In the genomic region with DNA sequence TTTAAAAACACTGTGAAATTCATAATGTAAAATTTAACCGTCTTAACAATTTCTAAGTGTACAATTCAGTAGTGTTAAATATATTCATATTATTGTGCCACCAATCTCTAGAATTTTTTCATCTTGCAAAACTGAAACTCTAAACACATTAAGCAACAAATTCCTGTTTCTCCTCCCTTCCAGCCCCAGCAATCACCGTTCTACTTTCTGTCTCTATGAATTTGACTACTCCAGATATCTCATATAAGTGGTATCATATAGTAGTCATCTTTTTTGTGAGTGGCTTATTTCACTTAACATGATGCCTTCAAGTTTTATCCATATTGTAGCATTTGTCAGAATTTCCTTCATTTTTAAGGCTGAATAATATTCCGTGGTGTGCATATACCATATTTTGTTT, we compare ENCODE assay signal across 23 cellular contexts.
"Had no signal": no experiment of that assay in that cellular context is flagged by ENCODE, and none has a peak within 500 bp of the region (broad histone marks: within the 10 kb centered on the region; RNA-seq: fewer than 3 reads in every experiment).

No MANE protein-coding gene starts in this region.

- DNase-seq: activated CD4-positive, alpha-beta T cell treated with anti-CD3 and anti-CD28 coated beads, Interleukin-2, amount 50 U/mL, for 1 hour; activated CD8-positive, alpha-beta memory T cell treated with anti-CD3 and anti-CD28 coated beads for 24 hours; activated CD8-positive, alpha-beta memory T cell treated with anti-CD3 and anti-CD28 coated beads, Interleukin-2, amount 50 U/mL, for 4 hours; activated naive CD4-positive, alpha-beta T cell; activated naive CD8-positive, alpha-beta T cell treated with anti-CD3 and anti-CD28 coated beads for 36 hours; activated T-cell treated with anti-CD3 and anti-CD28 coated beads, Interleukin-2, amount 50 U/mL, for 24 hours; cerebellar nuclear complex; cortex of kidney; head of caudate nucleus; hypothalamus; left ventricle myocardium superior; nucleus accumbens; right cardiac atrium; stimulated activated CD4-positive, alpha-beta T cell treated with anti-CD3 and anti-CD28 coated beads, Interleukin-12 subunit alpha, Interleukin-12 subunit beta, amount 100 ng/mL, for 4 hours; stimulated activated CD4-positive, alpha-beta T cell treated with anti-CD3 and anti-CD28 coated beads, Interleukin-4, amount 100 ng/mL, for 4 hours; substantia nigra; T-helper 9 cell; thyroid gland had no signal

- H3K27me3 Mint-ChIP-seq: activated naive CD8-positive, alpha-beta T cell treated with anti-CD3 and anti-CD28 coated beads for 36 hours; activated T-cell treated with anti-CD3 and anti-CD28 coated beads, Interleukin-2, amount 50 U/mL, for 24 hours; stimulated activated naive CD8-positive, alpha-beta T cell treated with anti-CD3 and anti-CD28 coated beads, Interleukin-15, Interleukin-2, amounts not matched to agents 100 ng/mL and 50 ng/mL, for 24 hours had no signal

- H3K4me3 Mint-ChIP-seq: activated naive CD8-positive, alpha-beta T cell treated with anti-CD3 and anti-CD28 coated beads for 36 hours; activated T-cell treated with anti-CD3 and anti-CD28 coated beads, Interleukin-2, amount 50 U/mL, for 24 hours; nephron; stimulated activated naive CD8-positive, alpha-beta T cell treated with anti-CD3 and anti-CD28 coated beads, Interleukin-15, Interleukin-2, amounts not matched to agents 100 ng/mL and 50 ng/mL, for 24 hours; WTC11 had no signal

- H3K4me1 Mint-ChIP-seq: activated naive CD8-positive, alpha-beta T cell treated with anti-CD3 and anti-CD28 coated beads for 36 hours; nephron had no signal

- H3K9me3 Mint-ChIP-seq: activated T-cell treated with anti-CD3 and anti-CD28 coated beads, Interleukin-2, amount 50 U/mL, for 24 hours; activated T-helper 2 cell treated with anti-CD3 and anti-CD28 coated beads, Interferon-gamma antibody, Interleukin-2, Interleukin-4, amounts not matched to agents 10 μg/mL and 5 μg/mL and 100 μg/mL, durations not matched to agents 14 hours and 24 hours and 36 hours; stimulated activated naive CD8-positive, alpha-beta T cell treated with anti-CD3 and anti-CD28 coated beads, Interleukin-15, Interleukin-2, amounts not matched to agents 100 ng/mL and 50 ng/mL, for 24 hours had no signal

- ATAC-seq: gastroesophageal sphincter, left ventricle myocardium superior, right cardiac atrium, WTC11 had no signal

- H3K27ac Mint-ChIP-seq: activated naive CD8-positive, alpha-beta T cell treated with anti-CD3 and anti-CD28 coated beads for 36 hours; activated T-cell treated with anti-CD3 and anti-CD28 coated beads, Interleukin-2, amount 50 U/mL, for 24 hours; activated T-helper 2 cell treated with anti-CD3 and anti-CD28 coated beads, Interferon-gamma antibody, Interleukin-2, Interleukin-4, amounts not matched to agents 10 μg/mL and 5 μg/mL and 100 μg/mL, durations not matched to agents 14 hours and 24 hours and 36 hours; nephron; stimulated activated naive CD8-positive, alpha-beta T cell treated with anti-CD3 and anti-CD28 coated beads, Interleukin-15, Interleukin-2, amounts not matched to agents 100 ng/mL and 50 ng/mL, for 24 hours; WTC11 had no signal

- H3K36me3 Mint-ChIP-seq: activated naive CD8-positive, alpha-beta T cell treated with anti-CD3 and anti-CD28 coated beads for 36 hours; WTC11 had no signal
